9 cellular contexts compared by ENCODE assay signal in genomic region chr1:183306317-183307042, GRCh38.
DNase-seq lines count a peak whose midpoint lies in the region; ATAC-seq, FAIRE-seq and TF ChIP-seq lines count a peak whose summit lies in the region.
"Had no signal": no experiment of that assay in that cellular context is flagged by ENCODE, and none has a peak within 500 bp of the region (broad histone marks: within the 10 kb centered on the region; RNA-seq: fewer than 3 reads in every experiment).

No MANE protein-coding gene starts in this region.

- no peaks in the 10 kb centered on the region for H3F3A ChIP-seq in OCI-LY1 (ENCODE audit: insufficient read depth, low read length)

- no peak overlapping the region for H3K27ac ChIP-seq in OCI-LY1 (ENCODE audit: low read depth, low read length, poor library complexity, severe bottlenecking)
- H3K27ac ChIP-seq in heart left ventricle: peak overlapping the region in 10 of 12 donors; percentile 12 to 82 (median 67)

- no peaks in the 10 kb centered on the region for H3K36me3 ChIP-seq in OCI-LY1 (ENCODE audit: insufficient read depth, low read length)
- H3K36me3 ChIP-seq in heart left ventricle: no peaks in the 10 kb centered on the region

- no peak overlapping the region for H2AFZ ChIP-seq in OCI-LY1 (ENCODE audit: low read length)

- TF ChIP-seq POLR2A in heart left ventricle (IDR thresholded peaks at IDR 0.05): no peak

- intact Hi-C loops in heart left ventricle (cut with DNase I): no loop called here

- no peak overlapping the region for H3K9ac ChIP-seq in OCI-LY1 (ENCODE audit: low read length)

- H3K27me3 ChIP-seq in OCI-LY1 (ENCODE audit: insufficient read depth, low read length) (no peaks in the 10 kb centered on the region), heart left ventricle (no peaks in the 10 kb centered on the region)

- no peak overlapping the region for H3K4me2 ChIP-seq in OCI-LY1 (ENCODE audit: low read length)

- peak; percentile 60 for ATAC-seq in GM18867 (IDR thresholded peaks at IDR 0.05; ENCODE audit: unreplicated experiment)
- peak in 2 of 4 donors; percentile 63 to 71 for ATAC-seq in heart left ventricle
- no peak for ATAC-seq in GM21825 (IDR thresholded peaks at IDR 0.05; ENCODE audit: unreplicated experiment)

- in situ Hi-C loops in ACHN (cut with HindIII; ENCODE audit: low pct_ligation_motif_present, low pct_unique_long_range_greater_than_20kb, low sequenced_read_pairs): no loop called here

- 32 to 43% (median 38%) methylated on average over 5 of the region's 5 CpGs for WGBS in heart left ventricle, 4 donors

- H3K9me3 ChIP-seq in OCI-LY1 (ENCODE audit: low read length) (no peaks in the 10 kb centered on the region), heart left ventricle (no peaks in the 10 kb centered on the region)

- H3K4me1 ChIP-seq in OCI-LY1 (ENCODE audit: insufficient read depth, low read length, severe bottlenecking) (no peaks in the 10 kb centered on the region), heart left ventricle (peaks cover 0 to 87% (median 60%) of the 10 kb centered on the region in 12 donors)

- TF ChIP-seq CTCF in OCI-LY1 (IDR thresholded peaks at IDR 0.05; ENCODE audit: low read length) (peak; percentile 57), heart left ventricle (IDR thresholded peaks at IDR 0.05) (peak in 9 of 12 donors; percentile 11 to 45 (median 34)), D721Med (IDR thresholded peaks at IDR 0.05; ENCODE audit: insufficient read depth, missing control alignments) (no peak)

- no peaks in the 10 kb centered on the region for H3K9me2 ChIP-seq in OCI-LY1 (ENCODE audit: low read depth, low read length)

- H3K79me2 ChIP-seq in OCI-LY1 (ENCODE audit: insufficient read depth, low read length): no peaks in the 10 kb centered on the region

- no peak for FAIRE-seq in D721Med (lab: Jason Lieb, UNC)
- FAIRE-seq: HTR-8/SVneo had no signal

- H3K4me3 ChIP-seq in OCI-LY1 (ENCODE audit: low read depth, low read length, poor library complexity, severe bottlenecking): no peak overlapping the region
- H3K4me3 ChIP-seq in heart left ventricle: no peak overlapping the region

- DNase-seq in ACHN (peak; percentile 17), heart left ventricle (peak in 3 of 5 donors; percentile 33 to 83 (median 44)), D721Med (ENCODE audit: insufficient read length, low spot score) (no peak), AG08395 (ENCODE audit: low spot score) (no peak)
- no peak for DNase-seq in stimulated activated naive CD4-positive, alpha-beta T cell (lab: John Stamatoyannopoulos, UW)

- no peaks in the 10 kb centered on the region for H4K20me1 ChIP-seq in OCI-LY1 (ENCODE audit: insufficient read depth, low read length)

Comparison
In these comparisons a context has a peak if more than half of its experiments do, and no peak if none do; other contexts are left out.
1. DNase-seq: peak in ACHN (single experiment) and heart left ventricle (3 of 5); none in D721Med (single experiment), stimulated activated naive CD4-positive, alpha-beta T cell (0 of 6) and AG08395 (single experiment).